Comparison of ENCODE assay signal across 31 cellular contexts in genomic region chr1:70101774-70102173, GRCh38.
"Had no signal": no experiment of that assay in that cellular context is flagged by ENCODE, and none has a peak within 500 bp of the region (broad histone marks: within the 10 kb centered on the region; RNA-seq: fewer than 3 reads in every experiment).

No MANE protein-coding gene starts in this region.

- H3K9me3 Mint-ChIP-seq: memory B cell, mesothelial cell of epicardium, nephron, neural progenitor cell had no signal

- H3K9ac ChIP-seq: neural progenitor cell had no signal

- H3K27ac ChIP-seq: coronary artery, esophagus squamous epithelium, heart right ventricle, neural progenitor cell, prostate gland, right atrium auricular region, stomach, thyroid gland, vagina had no signal

- H3K4me2 ChIP-seq: neural progenitor cell, smooth muscle cell had no signal

- H3K36me3 Mint-ChIP-seq: memory B cell, mesothelial cell of epicardium, naive B cell, neural progenitor cell had no signal

- H3K4me1 ChIP-seq: esophagus squamous epithelium, heart right ventricle, neural progenitor cell, prostate gland, right atrium auricular region, stomach, thyroid gland, vagina had no signal

- H3K27me3 ChIP-seq: esophagus squamous epithelium, heart right ventricle, neural progenitor cell, right atrium auricular region, stomach, thyroid gland, vagina had no signal

- H3K4me3 Mint-ChIP-seq: memory B cell, mesothelial cell of epicardium, naive B cell, nephron, neural progenitor cell had no signal

- DNase-seq: dermis blood vessel endothelial cell; effector memory CD4-positive, alpha-beta T cell; erythroblast; esophagus squamous epithelium; foreskin melanocyte; glutamatergic neuron; heart right ventricle; hippocampal formation; mucosa of descending colon; naive B cell; stimulated activated CD4-positive, alpha-beta T cell treated with anti-CD3 and anti-CD28 coated beads, Interleukin-12 subunit alpha, Interleukin-12 subunit beta, amount 100 ng/mL, for 4 hours; stimulated activated CD4-positive, alpha-beta T cell treated with anti-CD3 and anti-CD28 coated beads, Interleukin-1b, Interleukin-23, amount 100 ng/mL, for 48 hours; stimulated activated CD4-positive, alpha-beta T cell treated with anti-CD3 and anti-CD28 coated beads, Interleukin-4, amount 100 ng/mL, for 1 hour; stimulated activated CD8-positive, alpha-beta memory T cell treated with anti-CD3 and anti-CD28 coated beads, Interleukin-4, amount 100 ng/mL, for 48 hours; stimulated activated naive CD4-positive, alpha-beta T cell treated with Interleukin-2 at 50 U/mL for 16 hours; stomach; thyroid gland; trophoblast cell had no signal

- H3K9me3 ChIP-seq: esophagus squamous epithelium, heart right ventricle, mucosa of descending colon, prostate gland, right atrium auricular region, stomach, thyroid gland, vagina had no signal

- H3K4me1 Mint-ChIP-seq: memory B cell, mesothelial cell of epicardium, naive B cell, nephron, neural progenitor cell had no signal

- ATAC-seq: heart right ventricle, mucosa of descending colon, sciatic nerve had no signal

- H3K4me3 ChIP-seq: coronary artery, esophagus squamous epithelium, heart right ventricle, lung, mucosa of descending colon, neural progenitor cell, prostate gland, right atrium auricular region, smooth muscle cell, stomach, thyroid gland, vagina had no signal

- FAIRE-seq: endometrium, keratinocyte had no signal

- H3K36me3 ChIP-seq: esophagus squamous epithelium, heart right ventricle, neural progenitor cell, prostate gland, right atrium auricular region, stomach, thyroid gland, vagina had no signal

- H3K27ac Mint-ChIP-seq: memory B cell, mesothelial cell of epicardium, naive B cell, nephron, neural progenitor cell had no signal

- H2AFZ ChIP-seq: neural progenitor cell had no signal
